ENCODE assay signal across 7 cellular contexts in the genomic region with DNA sequence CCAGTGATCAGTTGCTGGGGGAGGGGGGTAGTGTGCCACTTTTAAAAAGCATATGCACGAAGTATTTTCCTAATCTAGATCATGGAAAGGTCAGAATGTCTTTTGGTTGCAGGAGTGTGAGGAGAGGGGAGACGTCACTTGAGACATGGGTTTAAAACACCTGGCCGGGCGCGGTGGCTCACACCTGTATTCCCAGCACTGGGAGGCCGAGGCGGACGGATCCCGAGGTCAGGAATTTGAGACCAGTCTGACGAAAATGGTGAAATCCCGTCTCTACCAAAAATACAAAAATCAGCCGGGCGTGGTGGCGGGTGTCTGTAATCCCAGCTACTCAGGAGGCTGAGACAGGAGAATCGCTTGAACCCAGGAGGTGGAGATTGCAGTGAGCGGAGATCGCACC. TPM values are rescaled to one million over a fixed set of nuclear protein-coding genes. Genes with fewer than 3 reads are reported as not detected.
A peak's percentile ranks its signal among the peaks of the same experiment; 100 is the strongest.
DNase-seq lines count a peak whose midpoint lies in the region; ATAC-seq, FAIRE-seq and TF ChIP-seq lines count a peak whose summit lies in the region.
"Not testable (repeated sequence)": the region's sequence is repeated elsewhere in the genome, so short reads cannot be mapped to it uniquely, and the experiment has no call there.

No MANE protein-coding gene starts in this region.

- not testable (repeated sequence) for H3K4me1 Mint-ChIP-seq in IgD-negative memory B cell; activated T-helper 17 cell treated with anti-CD3 and anti-CD28 coated beads, Interleukin-2, amount 50 U/mL, for 72 hours; nephron progenitor cell

- H3K36me3 Mint-ChIP-seq in IgD-negative memory B cell: not testable (repeated sequence)
- H3K36me3 Mint-ChIP-seq in activated T-helper 17 cell treated with anti-CD3 and anti-CD28 coated beads, Interleukin-2, amount 50 U/mL, for 72 hours (ENCODE audit: low read depth): peaks cover 40% of the 10 kb centered on the region
- H3K36me3 Mint-ChIP-seq in nephron progenitor cell (ENCODE audit: low read depth): peaks cover 20% of the 10 kb centered on the region

- H3K36me3 ChIP-seq in K562 (ENCODE audit: control insufficient read depth, insufficient read depth, low read length) (peaks cover 36% of the 10 kb centered on the region), spleen (peaks cover 0 to 54% (median 39%) of the 10 kb centered on the region in 6 donors)

- peak overlapping the region in 2 of 3 donors; percentile 53 to 78 for H3K27ac Mint-ChIP-seq in IgD-negative memory B cell
- peak overlapping the region; percentile 65 for H3K27ac Mint-ChIP-seq in activated T-helper 17 cell treated with anti-CD3 and anti-CD28 coated beads, Interleukin-2, amount 50 U/mL, for 72 hours
- H3K27ac Mint-ChIP-seq in nephron progenitor cell: peak overlapping the region; percentile 60

- H3K4me1 ChIP-seq in K562 (replicated peaks in 1 of 2; ENCODE audit: control insufficient read depth in 2 of 2, insufficient read depth in 2 of 2, low read length in 2 of 2); spleen: not testable (repeated sequence)

- H3K4me3 Mint-ChIP-seq in IgD-negative memory B cell; activated T-helper 17 cell treated with anti-CD3 and anti-CD28 coated beads, Interleukin-2, amount 50 U/mL, for 72 hours; nephron progenitor cell: not testable (repeated sequence)

- not testable (repeated sequence) for H4K20me1 ChIP-seq in K562 (replicated peaks; ENCODE audit: control insufficient read depth, insufficient read depth, low read length)

- not testable (repeated sequence) for H3K4me2 ChIP-seq in K562 (ENCODE audit: insufficient read depth, low read length)

- H2AFZ ChIP-seq in K562 (ENCODE audit: low read depth, low read length): not testable (repeated sequence)

- POLR2A ChIA-PET in K562 (lab: Yijun Ruan, JAX): interaction anchor here (0.6 to 1.3 kb wide), 4 partner anchors 9 to 1639 kb away, joined by 3 to 4 read pairs (median 3); no protein-coding TSS in a partner anchor

- TSS peak; percentile 32 for BruUV-seq in K562 (replicated peaks; lab: Mats Ljungman, UMichigan)

- H3K9me3 ChIP-seq in K562 (replicated peaks; ENCODE audit: control insufficient read depth, insufficient read depth, low read depth, low read length); spleen: not testable (repeated sequence)

- 0 out of 2 replicates have a peak, but pooled peaks have one; percentile 8 for TF ChIP-seq POLR2A in K562 (conservative IDR thresholded peaks at IDR 0.05)
- TF ChIP-seq POLR2A in spleen (IDR thresholded peaks at IDR 0.05): not testable (repeated sequence)

- H3K9me3 Mint-ChIP-seq in IgD-negative memory B cell; activated T-helper 17 cell treated with anti-CD3 and anti-CD28 coated beads, Interleukin-2, amount 50 U/mL, for 72 hours; nephron progenitor cell: not testable (repeated sequence)

- TF ChIP-seq EP300 in K562 (IDR thresholded peaks at IDR 0.05; ENCODE audit: low read length): not testable (repeated sequence)

- not testable (repeated sequence) for H3K27me3 Mint-ChIP-seq in IgD-negative memory B cell; activated T-helper 17 cell treated with anti-CD3 and anti-CD28 coated beads, Interleukin-2, amount 50 U/mL, for 72 hours; nephron progenitor cell (ENCODE audit: low read depth, poor library complexity)

- DNase-seq in K562 (ENCODE audit: extremely low read depth in 1 of 4, low spot score in 3 of 4); epithelial cell of prostate (ENCODE audit: low read depth, low spot score); nephron progenitor cell: not testable (repeated sequence)
- DNase-seq in spleen: peak; percentile 42

- not testable (repeated sequence) for H3K9me1 ChIP-seq in K562 (ENCODE audit: control insufficient read depth, insufficient read depth, low read length)

- 84% methylated on average over 17 of the region's 17 CpGs for WGBS in K562 (ENCODE audit: insufficient coverage, low coverage, missing lambda C conversion rate)
- 91 to 95% (median 95%) methylated on average over 17 of the region's 17 CpGs for WGBS in spleen, 5 donors

- not testable (repeated sequence) for H3K27ac ChIP-seq in K562 (ENCODE audit: extremely low read depth, low read depth, low read length); spleen
- peak overlapping the region; percentile 58 for H3K27ac ChIP-seq in epithelial cell of prostate

- TF ChIP-seq RAD21 in K562 (CRISPR knock-in tag; conservative IDR thresholded peaks at IDR 0.05 in 1 of 2, IDR thresholded peaks at IDR 0.05 in 1 of 2): not testable (repeated sequence)

- H3K9ac ChIP-seq in K562 (ENCODE audit: insufficient read depth in 1 of 2, low read depth in 2 of 2, low read length in 2 of 2): not testable (repeated sequence)

- not testable (repeated sequence) for FAIRE-seq in K562 (lab: Jason Lieb, UNC)

- intact Hi-C loops in K562 (cut with micrococcal nuclease); spleen (cut with DNase I; ENCODE audit: low total_unique reads): not testable (repeated sequence)

- CTCF ChIA-PET in K562 (lab: Yijun Ruan, JAX; ENCODE audit: low intra/inter-chr PET ratio): not testable (repeated sequence)

- TF ChIP-seq CTCF in K562 (IDR thresholded peaks at IDR 0.05 in 2 of 3, conservative IDR thresholded peaks at IDR 0.05 in 1 of 3; ENCODE audit: insufficient read depth in 2 of 3, low read depth in 1 of 3, low read length in 3 of 3); nephron progenitor cell (IDR thresholded peaks at IDR 0.05); spleen (IDR thresholded peaks at IDR 0.05 in 8 of 11, conservative IDR thresholded peaks at IDR 0.05 in 3 of 11): not testable (repeated sequence)

- not testable (repeated sequence) for H3K27me3 ChIP-seq in K562 (ENCODE audit: control insufficient read depth in 2 of 2, insufficient read depth in 2 of 2, low read length in 2 of 2); spleen (replicated peaks in 1 of 7)

- not testable (repeated sequence) for H3K79me2 ChIP-seq in K562 (ENCODE audit: control insufficient read depth, insufficient read depth, low read length)

- not testable (repeated sequence) for ATAC-seq in activated T-helper 17 cell treated with anti-CD3 and anti-CD28 coated beads, Interleukin-2, amount 50 U/mL, for 72 hours (replicated peaks); K562

- H3K4me3 ChIP-seq in K562, spleen: not testable (repeated sequence)

- in situ Hi-C loops in K562 (cut with MboI): not testable (repeated sequence)

RNA-seq across cellular contexts. Expression of a gene that starts 13.1 kb away (rescaled TPM):
- polyA plus RNA-seq in IgD-negative memory B cell (8.7 TPM), K562 (2011; rRNA removed) (7.2 and 13.3 TPM in 2 replicates), K562 (2014; fragmentation: Illumina TruSeq; extraction: Trizol) (11.2 and 14.2 TPM in 2 replicates), K562 (2014; fragmentation: Nextera tagmentation; extraction: Ambion mirVana) (1 to 10 TPM; 1.8 to 1.9 TPM), K562 (2014; rRNA removed) (11.6 and 14.1 TPM in 2 replicates), spleen (10 to 100 TPM in 2 of 3 donors, 1 to 10 TPM in 1; 6.7 to 13.4 (median 12.5) TPM)
- polyA plus RNA-seq in PFSK-1 (2012; ENCODE audit: insufficient read length, low read depth): 8.3 TPM
- total RNA-seq in activated T-helper 17 cell treated with anti-CD3 and anti-CD28 coated beads, Interleukin-2, amount 50 U/mL, for 72 hours: 10 to 100 TPM in 1 of 2 donors, 1 to 10 TPM in 1; 9.3 to 19.5 TPM
- total RNA-seq in K562 (2011; cell fraction: chromatin; rRNA removed; ENCODE audit: low replicate concordance): 27.2 and 40.3 TPM in 2 replicates
- 25.4 and 28.3 TPM in 2 replicates for total RNA-seq in K562 (2011; cell fraction: nucleolus; rRNA removed)
- total RNA-seq in K562 (2011; cell fraction: nucleoplasm; rRNA removed): 21.7 and 25.2 TPM in 2 replicates
- total RNA-seq in K562 (2014; rRNA removed) (10.2 and 10.7 TPM in 2 replicates), K562 (2014; rRNA removed; fragmentation: Illumina TruSeq; extraction: Trizol) (6.5 and 7.1 TPM in 2 replicates), K562 (2015; rRNA removed; fragmentation: Illumina TruSeq; extraction: Trizol) (5.6 and 6.3 TPM in 2 replicates), K562 (2021) (18.0 and 21.4 TPM in 2 replicates), spleen (10 to 100 TPM in 6 of 7 donors, 1 to 10 TPM in 1; 9.1 to 15.0 (median 13.2) TPM)
- polyA plus RNA-seq in K562 (2011; cell fraction: cytosol; rRNA removed): 5.8 and 8.6 TPM in 2 replicates
- 21.0 and 21.8 TPM in 2 replicates for polyA plus RNA-seq in K562 (2011; cell fraction: nucleus; rRNA removed)
- 13.3 and 14.1 TPM in 2 replicates for polyA plus RNA-seq in K562 (2012)
- polyA minus RNA-seq in K562 (2011; rRNA and poly(A)+ RNA removed): 5.9 and 6.0 TPM in 2 replicates
- polyA minus RNA-seq in K562 (2011; cell fraction: cytosol; rRNA and poly(A)+ RNA removed): 4.8 and 5.8 TPM in 2 replicates
- 7.9 and 12.3 TPM in 2 replicates for polyA minus RNA-seq in K562 (2011; cell fraction: nucleus; rRNA and poly(A)+ RNA removed)

RNA-seq across cellular contexts. Expression of a gene that starts 31.0 kb away (rescaled TPM):
- polyA plus RNA-seq in IgD-negative memory B cell (1.9 TPM), K562 (2011; rRNA removed) (13.2 and 23.4 TPM in 2 replicates), K562 (2014; fragmentation: Illumina TruSeq; extraction: Trizol) (17.4 and 25.2 TPM in 2 replicates), K562 (2014; fragmentation: Nextera tagmentation; extraction: Ambion mirVana) (1 to 10 TPM in 1 of 2 experiments, under 1 TPM in 1; 0.76 to 1.3 TPM), K562 (2014; rRNA removed) (25.5 and 37.8 TPM in 2 replicates), spleen (10 to 100 TPM in 1 of 3 donors, 1 to 10 TPM in 2; 4.7 to 10.8 (median 6.0) TPM)
- 30.5 TPM for polyA plus RNA-seq in PFSK-1 (2012; ENCODE audit: insufficient read length, low read depth)
- 100 to 1,000 TPM; 103 to 105 TPM for total RNA-seq in activated T-helper 17 cell treated with anti-CD3 and anti-CD28 coated beads, Interleukin-2, amount 50 U/mL, for 72 hours
- 64.6 and 106 TPM in 2 replicates for total RNA-seq in K562 (2011; cell fraction: chromatin; rRNA removed; ENCODE audit: low replicate concordance)
- 55.3 and 74.2 TPM in 2 replicates for total RNA-seq in K562 (2011; cell fraction: nucleolus; rRNA removed)
- total RNA-seq in K562 (2011; cell fraction: nucleoplasm; rRNA removed): 39.4 and 48.6 TPM in 2 replicates
- total RNA-seq in K562 (2014; rRNA removed) (32.7 and 38.1 TPM in 2 replicates), K562 (2014; rRNA removed; fragmentation: Illumina TruSeq; extraction: Trizol) (11.2 and 13.2 TPM in 2 replicates), K562 (2015; rRNA removed; fragmentation: Illumina TruSeq; extraction: Trizol) (19.0 and 20.0 TPM in 2 replicates), K562 (2021) (54.6 and 58.6 TPM in 2 replicates), spleen (10 to 100 TPM; 16.9 to 25.8 (median 19.4) TPM)
- polyA plus RNA-seq in K562 (2011; cell fraction: cytosol; rRNA removed): 19.3 and 29.6 TPM in 2 replicates
- 33.7 and 56.0 TPM in 2 replicates for polyA plus RNA-seq in K562 (2011; cell fraction: nucleus; rRNA removed)
- polyA plus RNA-seq in K562 (2012): 27.1 and 39.5 TPM in 2 replicates
- 18.7 and 25.1 TPM in 2 replicates for polyA minus RNA-seq in K562 (2011; rRNA and poly(A)+ RNA removed)
- polyA minus RNA-seq in K562 (2011; cell fraction: cytosol; rRNA and poly(A)+ RNA removed): 23.8 and 33.7 TPM in 2 replicates
- 27.5 and 33.3 TPM in 2 replicates for polyA minus RNA-seq in K562 (2011; cell fraction: nucleus; rRNA and poly(A)+ RNA removed)

RNA-seq across cellular contexts. Expression of a gene that starts 35.6 kb away (rescaled TPM):
- polyA plus RNA-seq in IgD-negative memory B cell: 8.1 TPM
- 12.0 TPM for polyA plus RNA-seq in PFSK-1 (2012; ENCODE audit: insufficient read length, low read depth)
- 10 to 100 TPM; 12.7 to 17.3 TPM for total RNA-seq in activated T-helper 17 cell treated with anti-CD3 and anti-CD28 coated beads, Interleukin-2, amount 50 U/mL, for 72 hours
- 23.2 and 45.5 TPM in 2 replicates for total RNA-seq in K562 (2011; cell fraction: chromatin; rRNA removed; ENCODE audit: low replicate concordance)
- total RNA-seq in K562 (2011; cell fraction: nucleolus; rRNA removed): 23.9 and 27.2 TPM in 2 replicates
- 21.1 and 22.8 TPM in 2 replicates for total RNA-seq in K562 (2011; cell fraction: nucleoplasm; rRNA removed)
- total RNA-seq in K562 (2014; rRNA removed): 6.9 and 7.8 TPM in 2 replicates
- 3.1 and 3.2 TPM in 2 replicates for total RNA-seq in K562 (2014; rRNA removed; fragmentation: Illumina TruSeq; extraction: Trizol)
- total RNA-seq in K562 (2015; rRNA removed; fragmentation: Illumina TruSeq; extraction: Trizol): 5.0 and 5.1 TPM in 2 replicates
- 9.5 and 11.2 TPM in 2 replicates for total RNA-seq in K562 (2021)
- 8.9 and 10.0 TPM in 2 replicates for polyA plus RNA-seq in K562 (2011; rRNA removed)
- 9.5 and 9.8 TPM in 2 replicates for polyA plus RNA-seq in K562 (2011; cell fraction: cytosol; rRNA removed)
- polyA plus RNA-seq in K562 (2011; cell fraction: nucleus; rRNA removed): 42.7 and 51.9 TPM in 2 replicates
- polyA plus RNA-seq in K562 (2012): 4.8 and 8.8 TPM in 2 replicates
- 5.1 and 5.4 TPM in 2 replicates for polyA plus RNA-seq in K562 (2014; fragmentation: Illumina TruSeq; extraction: Trizol)
- 1 to 10 TPM in 1 of 2 experiments, under 1 TPM in 1; 0.66 to 1.4 TPM for polyA plus RNA-seq in K562 (2014; fragmentation: Nextera tagmentation; extraction: Ambion mirVana)
- 9.3 and 10.2 TPM in 2 replicates for polyA plus RNA-seq in K562 (2014; rRNA removed)
- 4.7 and 5.2 TPM in 2 replicates for polyA minus RNA-seq in K562 (2011; rRNA and poly(A)+ RNA removed)
- polyA minus RNA-seq in K562 (2011; cell fraction: cytosol; rRNA and poly(A)+ RNA removed): 4.0 and 4.6 TPM in 2 replicates
- polyA minus RNA-seq in K562 (2011; cell fraction: nucleus; rRNA and poly(A)+ RNA removed): 9.8 and 14.9 TPM in 2 replicates
- total RNA-seq in spleen: 10 to 100 TPM; 13.8 to 24.8 (median 21.8) TPM
- polyA plus RNA-seq in spleen: 10 to 100 TPM in 2 of 3 donors, 1 to 10 TPM in 1; 7.7 to 15.7 (median 12.2) TPM
